In the genomic region with DNA sequence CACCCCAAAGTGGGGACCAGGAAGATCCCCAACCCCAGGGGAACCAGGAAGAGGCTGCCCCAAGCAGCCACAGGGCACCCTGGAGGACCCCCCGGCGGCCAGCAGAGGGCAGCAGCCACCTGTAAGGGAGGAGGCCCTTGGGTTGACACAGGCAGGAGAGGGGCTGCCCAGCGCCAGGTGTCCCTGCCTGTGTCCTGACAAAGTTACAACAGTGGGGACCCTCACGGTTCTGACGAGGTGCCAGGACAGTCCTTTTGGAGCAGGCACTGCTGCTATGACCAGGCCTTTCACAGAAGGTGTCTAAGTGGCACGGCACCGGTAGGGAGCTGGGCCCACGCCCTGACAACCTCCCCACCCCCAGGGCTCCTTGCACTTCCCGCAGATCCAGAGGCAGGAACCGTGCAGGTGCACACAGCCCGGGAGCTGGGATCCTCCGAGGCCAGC, we compare ENCODE assay signal across 8 cellular contexts.
DNase-seq lines count a peak whose midpoint lies in the region; ATAC-seq and TF ChIP-seq lines count a peak whose summit lies in the region.

No MANE protein-coding gene starts in this region.

- H3K4me1 ChIP-seq in uterus: no peaks in the 10 kb centered on the region

- peak; percentile 25 for DNase-seq in NK-92 treated with Interleukin-12 subunit alpha and Interleukin-12 subunit beta, amount 100 ng/mL, for 24 hours (lab: John Stamatoyannopoulos, UW)
- DNase-seq in NK-92 (lab: John Stamatoyannopoulos, UW; ENCODE audit: unreplicated experiment) (no peak), OCI-M1 (lab: John Stamatoyannopoulos, UW) (peak; percentile 74), foreskin fibroblast (peak; percentile 18 to 57), nucleus accumbens (lab: John Stamatoyannopoulos, UW) (peak in 51 of 56 donors; percentile 11 to 87 (median 51)), uterus (peak; percentile 31 to 39)
- peak; percentile 63 for DNase-seq in activated T-cell treated with anti-CD3 and anti-CD28 coated beads, Interleukin-2, amount 50 U/mL, for 1 hour

- peak; percentile 62 for ATAC-seq in HG03064 (IDR thresholded peaks at IDR 0.05; ENCODE audit: low read depth, unreplicated experiment)

- peaks cover 0 to 4% of the 10 kb centered on the region in 2 donors for H3K9me3 ChIP-seq in uterus

- H3K27me3 ChIP-seq in uterus: peaks cover 0 to 13% of the 10 kb centered on the region in 2 donors

- TF ChIP-seq CTCF in foreskin fibroblast (IDR thresholded peaks at IDR 0.05; ENCODE audit: low read depth, low read length) (peak; percentile 86), uterus (IDR thresholded peaks at IDR 0.05) (peak; percentile 66 to 88 (median 82))

- H3K36me3 ChIP-seq in uterus: no peaks in the 10 kb centered on the region

- intact Hi-C loops in uterus (cut with DNase I; ENCODE audit: low total_unique reads): no loop called here

- H3K4me3 ChIP-seq in foreskin fibroblast (ENCODE audit: low read depth in 1 of 2, low read length in 2 of 2) (no peak overlapping the region), uterus (no peak overlapping the region)

- H3K27ac ChIP-seq in uterus: no peak overlapping the region

- TF ChIP-seq POLR2A in uterus (IDR thresholded peaks at IDR 0.05): no peak
